In genomic region chr14:22982013-22982476, GRCh38 we compare ENCODE assay signal across 8 cellular contexts. TPM values are rescaled to one million over a fixed set of nuclear protein-coding genes. Genes with fewer than 3 reads are reported as not detected.
DNase-seq lines count a peak whose midpoint lies in the region; ATAC-seq and TF ChIP-seq lines count a peak whose summit lies in the region.

No MANE protein-coding gene starts in this region.

- H3K79me2 ChIP-seq in DOHH2 (ENCODE audit: control insufficient read depth, low read length): no peaks in the 10 kb centered on the region
- H3K79me2 ChIP-seq in OCI-LY3 (ENCODE audit: low read length): no peaks in the 10 kb centered on the region
- H3K79me2 ChIP-seq in trophoblast cell (ENCODE audit: control insufficient read depth, insufficient read depth, low read length, poor library complexity): peaks cover 36% of the 10 kb centered on the region

- peak overlapping the region; percentile 76 for H4K8ac ChIP-seq in trophoblast cell (ENCODE audit: low read depth, low read length)

- peak overlapping the region; percentile 61 for H3K9ac ChIP-seq in OCI-LY3 (ENCODE audit: low read length)
- H3K9ac ChIP-seq in trophoblast cell (ENCODE audit: low read length): peak overlapping the region; percentile 98

- no peak overlapping the region for H3K23ac ChIP-seq in trophoblast cell (ENCODE audit: low read length)

- H2BK120ac ChIP-seq in trophoblast cell (ENCODE audit: insufficient read depth, low read length, poor library complexity): peak overlapping the region; percentile 97

- H3K4me1 ChIP-seq in DOHH2 (ENCODE audit: control insufficient read depth, low read length): peaks cover 62% of the 10 kb centered on the region
- peaks cover under 1% of the 10 kb centered on the region for H3K4me1 ChIP-seq in OCI-LY3 (ENCODE audit: low read length)
- H3K4me1 ChIP-seq in trophoblast cell (ENCODE audit: control insufficient read depth in 1 of 2, insufficient read depth in 2 of 2, low read length in 2 of 2): peaks cover 24 to 26% of the 10 kb centered on the region in 2 experiments

- H4K20me1 ChIP-seq in DOHH2 (ENCODE audit: control insufficient read depth, insufficient read depth, low read depth, low read length): no peaks in the 10 kb centered on the region
- H4K20me1 ChIP-seq in OCI-LY3 (ENCODE audit: insufficient read depth, low read length): no peaks in the 10 kb centered on the region

- H3K4me3 ChIP-seq in DOHH2 (ENCODE audit: low read length) (peak overlapping the region; percentile 71), OCI-LY3 (ENCODE audit: low read length) (peak overlapping the region; percentile 74), fibroblast of pulmonary artery (replicated peaks; ENCODE audit: low read depth, low read length) (peak overlapping the region; percentile 81), trophoblast cell (ENCODE audit: low read depth, low read length) (peak overlapping the region; percentile 93)

- H3K79me1 ChIP-seq in trophoblast cell (ENCODE audit: low read length): peaks cover 42% of the 10 kb centered on the region

- peak overlapping the region; percentile 83 for H3K18ac ChIP-seq in trophoblast cell (ENCODE audit: low read length)

- no CpG with 5 or more reads among the region's 36 CpGs for WGBS in trophoblast cell (ENCODE audit: extremely low coverage, insufficient coverage, insufficient read length)

- H3K36me3 ChIP-seq in DOHH2 (ENCODE audit: control insufficient read depth, low read length) (peaks cover 16% of the 10 kb centered on the region), OCI-LY3 (replicated peaks; ENCODE audit: low read depth, low read length) (no peaks in the 10 kb centered on the region), trophoblast cell (ENCODE audit: control insufficient read depth in 1 of 2, insufficient read depth in 2 of 2, low read length in 2 of 2) (peaks cover 7 to 12% of the 10 kb centered on the region in 2 experiments)

- H3K4me2 ChIP-seq in DOHH2 (ENCODE audit: low read length) (peak overlapping the region; percentile 67), OCI-LY3 (ENCODE audit: low read length) (peak overlapping the region; percentile 64), trophoblast cell (ENCODE audit: low read length) (peak overlapping the region; percentile 84)

- H2BK12ac ChIP-seq in trophoblast cell (ENCODE audit: low read length): peak overlapping the region; percentile 38

- H3K14ac ChIP-seq in trophoblast cell (ENCODE audit: low read length): peak overlapping the region; percentile 96

- H2AK5ac ChIP-seq in trophoblast cell (ENCODE audit: low read length): peak overlapping the region; percentile 70

- peak overlapping the region; percentile 98 for H3K4ac ChIP-seq in trophoblast cell (ENCODE audit: low read depth, low read length)

- TF ChIP-seq CTCF in DOHH2 (IDR thresholded peaks at IDR 0.05; ENCODE audit: low read depth, low read length, poor library complexity, severe bottlenecking) (no peak), OCI-LY3 (IDR thresholded peaks at IDR 0.05; ENCODE audit: low read depth, low read length) (no peak), fibroblast of pulmonary artery (IDR thresholded peaks at IDR 0.05; ENCODE audit: low read length, missing control alignments) (no peak)

- no peaks in the 10 kb centered on the region for H3K9me2 ChIP-seq in DOHH2 (replicated peaks; ENCODE audit: control insufficient read depth, low read length)

- H2BK5ac ChIP-seq in trophoblast cell (ENCODE audit: low read depth, low read length, poor library complexity): peak overlapping the region; percentile 87

- peaks cover 3% of the 10 kb centered on the region; the same call in 1 of the 2 replicates for H3K27me3 ChIP-seq in DOHH2 (ENCODE audit: control insufficient read depth, low read length)
- no peaks in the 10 kb centered on the region for H3K27me3 ChIP-seq in OCI-LY3 (ENCODE audit: low read depth, low read length)
- no peaks in the 10 kb centered on the region for H3K27me3 ChIP-seq in trophoblast cell (ENCODE audit: insufficient read depth, low read length)

- H3K27ac ChIP-seq in DOHH2 (ENCODE audit: low read depth, low read length): no peak overlapping the region
- H3K27ac ChIP-seq in OCI-LY3 (ENCODE audit: low read length): no peak overlapping the region
- H3K27ac ChIP-seq in trophoblast cell (ENCODE audit: low read depth, low read length): peak overlapping the region; percentile 86

- no peaks in the 10 kb centered on the region for H3K9me3 ChIP-seq in DOHH2 (ENCODE audit: control insufficient read depth, insufficient read depth, low read length)
- no peaks in the 10 kb centered on the region for H3K9me3 ChIP-seq in OCI-LY3 (ENCODE audit: insufficient read depth, low read length)
- H3K9me3 ChIP-seq in trophoblast cell (ENCODE audit: insufficient read depth, low read depth, low read length): no peaks in the 10 kb centered on the region

- H2AFZ ChIP-seq in OCI-LY3 (ENCODE audit: low read depth, low read length) (peak overlapping the region; percentile 35; the same call in 1 of the 2 replicates), trophoblast cell (ENCODE audit: insufficient read depth, low read length, poor library complexity) (peak overlapping the region; percentile 69)

- no peak for DNase-seq in fibroblast of pulmonary artery (ENCODE audit: low read depth)
- DNase-seq in trophoblast cell: peak in 1 of 2 donors; percentile 7
- no peak for DNase-seq in effector CD4-positive, alpha-beta T cell
- DNase-seq in T-helper 1 cell: no peak

- H4K12ac ChIP-seq in trophoblast cell (ENCODE audit: low read depth, low read length): peak overlapping the region; percentile 68

- peak overlapping the region; percentile 96 for H4K91ac ChIP-seq in trophoblast cell (ENCODE audit: low read depth, low read length)

- H3F3A ChIP-seq in DOHH2 (ENCODE audit: control insufficient read depth, insufficient read depth): peaks cover 11% of the 10 kb centered on the region

- ATAC-seq in HG03139 (IDR thresholded peaks at IDR 0.05; ENCODE audit: unreplicated experiment): no peak
- ATAC-seq in HG03354 (IDR thresholded peaks at IDR 0.05; ENCODE audit: poor library complexity, severe bottlenecking, unreplicated experiment): no peak

RNA-seq across cellular contexts. Expression of gene AJUBA, which starts 0.3 kb away (rescaled TPM):
- polyA plus RNA-seq in trophoblast cell (2013): 24.6 and 25.3 TPM in 2 replicates

RNA-seq across cellular contexts. Expression of gene HAUS4, which starts 25.2 kb away (rescaled TPM):
- polyA plus RNA-seq in trophoblast cell (2013): 29.6 and 29.8 TPM in 2 replicates

RNA-seq across cellular contexts. Expression of gene C14orf93, which starts 27.9 kb away (rescaled TPM):
- 3.0 and 3.6 TPM in 2 replicates for polyA plus RNA-seq in trophoblast cell (2013)

RNA-seq across cellular contexts. Expression of gene PSMB5, which starts 52.7 kb away (rescaled TPM):
- 159 and 160 TPM in 2 replicates for polyA plus RNA-seq in trophoblast cell (2013)

RNA-seq across cellular contexts. Expression of gene PRMT5, which starts 52.9 kb away (rescaled TPM):
- 58.2 and 61.0 TPM in 2 replicates for polyA plus RNA-seq in trophoblast cell (2013)
